8 cellular contexts compared by ENCODE assay signal in the genomic region with DNA sequence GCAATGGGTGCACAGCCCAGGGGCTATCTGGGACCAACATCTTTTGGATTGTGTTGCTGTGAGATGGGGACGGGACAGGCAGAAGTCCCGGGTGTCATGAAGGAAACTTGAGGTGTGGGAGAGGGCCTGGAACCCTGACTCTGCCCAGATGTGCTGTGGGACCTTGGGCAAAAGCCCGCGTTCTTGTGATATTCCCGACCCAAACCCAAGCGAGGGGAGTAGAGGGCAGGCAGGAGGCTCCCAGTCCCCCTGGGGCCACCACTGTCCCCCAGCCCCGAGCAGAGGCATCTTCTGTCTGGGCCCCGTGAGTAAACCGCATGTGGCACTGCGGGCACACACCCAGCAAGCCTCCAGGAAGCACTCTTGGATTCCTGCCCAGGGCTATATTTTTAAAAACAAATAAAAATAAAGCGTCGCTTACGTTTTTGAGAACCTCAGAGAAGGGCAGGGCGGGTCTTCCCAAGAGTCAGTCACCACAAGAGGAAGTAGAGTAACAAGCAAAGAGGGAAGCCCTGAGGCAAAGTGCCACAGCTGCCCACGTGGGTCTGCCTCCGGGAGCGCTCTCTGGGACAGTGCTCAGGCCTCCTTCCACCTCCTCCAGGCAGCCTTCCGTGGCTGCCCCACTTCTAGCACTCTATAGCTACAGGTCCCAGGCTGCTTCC. TPM values are rescaled to one million over a fixed set of nuclear protein-coding genes. Genes with fewer than 3 reads are reported as not detected.
DNase-seq lines count a peak whose midpoint lies in the region; ATAC-seq and TF ChIP-seq lines count a peak whose summit lies in the region.

No MANE protein-coding gene starts in this region.

- ATAC-seq in RWPE2 (ENCODE audit: low read depth) (peak; percentile 59), natural killer cell (peak; percentile 24 to 50 (median 36)), GM19023 (IDR thresholded peaks at IDR 0.05; ENCODE audit: unreplicated experiment) (no peak), HG02973 (IDR thresholded peaks at IDR 0.05; ENCODE audit: unreplicated experiment) (no peak)

- H3K9me3 Mint-ChIP-seq in natural killer cell, result no peaks in the 10 kb centered on the region
- no peaks in the 10 kb centered on the region for H3K9me3 Mint-ChIP-seq in activated T-helper 1 cell treated with anti-CD3 and anti-CD28 coated beads, Interleukin-12 subunit alpha, Interleukin-12 subunit beta, Interleukin-2, Interleukin-4 antibody, amounts not matched to agents 30 ng/mL and 10 ng/mL and 1 ng/mL, durations not matched to agents 14 hours and 24 hours and 36 hours

- TF ChIP-seq POLR2A in breast epithelium (IDR thresholded peaks at IDR 0.05), result no peak

- H3K4me3 Mint-ChIP-seq in natural killer cell, result peak overlapping the region; percentile 55
- H3K4me3 Mint-ChIP-seq in activated T-helper 1 cell treated with anti-CD3 and anti-CD28 coated beads, Interleukin-12 subunit alpha, Interleukin-12 subunit beta, Interleukin-2, Interleukin-4 antibody, amounts not matched to agents 30 ng/mL and 10 ng/mL and 1 ng/mL, durations not matched to agents 14 hours and 24 hours and 36 hours, result no peak overlapping the region

- H3K27ac Mint-ChIP-seq in natural killer cell, result no peak overlapping the region
- no peak overlapping the region for H3K27ac Mint-ChIP-seq in activated T-helper 1 cell treated with anti-CD3 and anti-CD28 coated beads, Interleukin-12 subunit alpha, Interleukin-12 subunit beta, Interleukin-2, Interleukin-4 antibody, amounts not matched to agents 30 ng/mL and 10 ng/mL and 1 ng/mL, durations not matched to agents 14 hours and 24 hours and 36 hours

- peaks cover 13 to 26% of the 10 kb centered on the region in 2 donors for H3K4me1 Mint-ChIP-seq in natural killer cell
- H3K4me1 Mint-ChIP-seq in activated T-helper 1 cell treated with anti-CD3 and anti-CD28 coated beads, Interleukin-12 subunit alpha, Interleukin-12 subunit beta, Interleukin-2, Interleukin-4 antibody, amounts not matched to agents 30 ng/mL and 10 ng/mL and 1 ng/mL, durations not matched to agents 14 hours and 24 hours and 36 hours (ENCODE audit: low read depth), result peaks cover 6% of the 10 kb centered on the region

- H3K9me3 ChIP-seq in RWPE2 (ENCODE audit: severe bottlenecking) (no peaks in the 10 kb centered on the region), breast epithelium (no peaks in the 10 kb centered on the region)

- peak overlapping the region; percentile 35 for H3K27ac ChIP-seq in RWPE2 (ENCODE audit: poor library complexity, severe bottlenecking)
- H3K27ac ChIP-seq in breast epithelium, result peak overlapping the region; percentile 60 to 79

- H3K4me1 ChIP-seq in RWPE2 (ENCODE audit: insufficient read depth, poor library complexity, severe bottlenecking) (peaks cover 12% of the 10 kb centered on the region), breast epithelium (no peaks in the 10 kb centered on the region)

- TF ChIP-seq CTCF in RWPE2 (IDR thresholded peaks at IDR 0.05; ENCODE audit: poor library complexity, severe bottlenecking), result peak; percentile 20
- no peak for TF ChIP-seq CTCF in breast epithelium (IDR thresholded peaks at IDR 0.05)
- TF ChIP-seq CTCF in natural killer cell (IDR thresholded peaks at IDR 0.05), result no peak

- no peak overlapping the region for H3K4me3 ChIP-seq in RWPE2 (ENCODE audit: severe bottlenecking)
- peak overlapping the region in 1 of 3 donors; percentile 66 for H3K4me3 ChIP-seq in breast epithelium

- no peaks in the 10 kb centered on the region for H3K36me3 ChIP-seq in RWPE2 (ENCODE audit: low read depth)
- no peaks in the 10 kb centered on the region for H3K36me3 ChIP-seq in breast epithelium

- H3K36me3 Mint-ChIP-seq in natural killer cell, result no peaks in the 10 kb centered on the region
- H3K36me3 Mint-ChIP-seq in activated T-helper 1 cell treated with anti-CD3 and anti-CD28 coated beads, Interleukin-12 subunit alpha, Interleukin-12 subunit beta, Interleukin-2, Interleukin-4 antibody, amounts not matched to agents 30 ng/mL and 10 ng/mL and 1 ng/mL, durations not matched to agents 14 hours and 24 hours and 36 hours (ENCODE audit: low read depth), result no peaks in the 10 kb centered on the region

- DNase-seq in activated naive CD4-positive, alpha-beta T cell treated with Interleukin-2 at 50 U/mL for 16 hours, result peak; percentile 30
- no peak for DNase-seq in activated naive CD4-positive, alpha-beta T cell treated with anti-CD3 and anti-CD28 coated beads, Interleukin-2, amount 50 U/mL, for 16 hours
- DNase-seq in RWPE2 (ENCODE audit: low spot score) (no peak), breast epithelium (ENCODE audit: low spot score in 2 of 2) (no peak), natural killer cell (no peak)
- no peak for DNase-seq in activated T-helper 1 cell treated with anti-CD3 and anti-CD28 coated beads, Interleukin-12 subunit alpha, Interleukin-12 subunit beta, Interleukin-2, Interleukin-4 antibody, amounts not matched to agents 30 ng/mL and 10 ng/mL and 1 ng/mL, durations not matched to agents 14 hours and 24 hours and 36 hours (ENCODE audit: low spot score)

- no peaks in the 10 kb centered on the region for H3K27me3 ChIP-seq in RWPE2 (ENCODE audit: insufficient read depth, poor library complexity, severe bottlenecking)
- H3K27me3 ChIP-seq in breast epithelium, result no peaks in the 10 kb centered on the region

- peaks cover 0 to 10% of the 10 kb centered on the region in 2 donors for H3K27me3 Mint-ChIP-seq in natural killer cell (ENCODE audit: low read depth in 2 of 2)
- H3K27me3 Mint-ChIP-seq in activated T-helper 1 cell treated with anti-CD3 and anti-CD28 coated beads, Interleukin-12 subunit alpha, Interleukin-12 subunit beta, Interleukin-2, Interleukin-4 antibody, amounts not matched to agents 30 ng/mL and 10 ng/mL and 1 ng/mL, durations not matched to agents 14 hours and 24 hours and 36 hours (ENCODE audit: insufficient read depth), result peaks cover 5% of the 10 kb centered on the region

- intact Hi-C loops in breast epithelium (cut with DNase I; ENCODE audit: low total_unique reads), result no loop called here
- intact Hi-C loops in natural killer cell (cut with micrococcal nuclease), result no loop called here
- intact Hi-C loops in activated T-helper 1 cell treated with anti-CD3 and anti-CD28 coated beads, Interleukin-12 subunit alpha, Interleukin-12 subunit beta, Interleukin-2, Interleukin-4 antibody, amounts not matched to agents 30 ng/mL and 10 ng/mL and 1 ng/mL, durations not matched to agents 14 hours and 24 hours and 36 hours (cut with micrococcal nuclease), result no loop called here

RNA-seq across cellular contexts. Expression of a gene that starts 39.5 kb away (rescaled TPM):
- total RNA-seq in breast epithelium (1 to 10 TPM in 2 of 3 donors, under 1 TPM in 1; 0.64 to 4.1 (median 2.0) TPM), natural killer cell (1 to 10 TPM in 1 of 3 donors, under 1 TPM in 1, not detected in 1; 0.11 to 1.3 TPM)
- total RNA-seq in activated T-helper 1 cell treated with anti-CD3 and anti-CD28 coated beads, Interleukin-12 subunit alpha, Interleukin-12 subunit beta, Interleukin-2, Interleukin-4 antibody, amounts not matched to agents 30 ng/mL and 10 ng/mL and 1 ng/mL, durations not matched to agents 14 hours and 24 hours and 36 hours, result 2.5 and 2.8 TPM in 2 replicates

Comparison
In these comparisons a context has a peak if more than half of its experiments do, and no peak if none do; other contexts are left out.
1. ATAC-seq: peak in RWPE2 (single experiment) and natural killer cell (3 of 3); none in GM19023 (single experiment) and HG02973 (single experiment).